In the genomic region with DNA sequence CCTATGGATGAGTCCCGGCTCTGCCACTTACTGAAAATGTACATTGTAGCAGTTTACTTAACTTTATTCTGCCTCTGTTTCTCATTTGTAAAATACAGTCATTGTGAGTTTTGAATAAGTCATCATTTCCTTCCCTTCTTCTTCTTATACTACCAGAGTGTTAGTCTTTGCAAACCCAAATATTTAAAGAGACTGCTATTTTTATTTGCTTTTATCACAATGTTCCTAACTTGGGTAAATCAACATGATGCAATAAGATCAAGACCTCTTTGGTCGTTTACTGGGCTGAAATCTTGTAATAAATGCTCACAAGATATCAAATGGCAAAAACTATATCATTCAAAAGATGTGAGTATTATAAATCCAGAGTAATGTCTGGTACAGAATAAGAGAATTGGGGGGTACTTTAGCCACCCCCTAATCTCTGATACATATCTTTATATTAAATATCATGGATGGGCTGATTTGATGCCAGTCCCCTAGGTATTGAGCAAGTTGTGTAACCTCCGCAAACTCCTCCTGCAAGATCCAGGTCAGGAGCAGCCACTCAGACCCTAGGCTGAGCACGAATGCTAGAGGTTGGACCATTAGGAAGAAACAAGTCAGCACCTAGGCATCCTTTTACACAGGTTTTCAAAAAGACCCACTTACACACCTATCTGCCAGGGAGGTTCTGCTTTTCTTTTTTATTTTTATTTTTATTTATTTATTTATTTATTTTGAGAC, we compare ENCODE assay signal across 22 cellular contexts. TPM values are rescaled to one million over a fixed set of nuclear protein-coding genes. Genes with fewer than 3 reads are reported as not detected.
DNase-seq lines count a peak whose midpoint lies in the region; ATAC-seq and TF ChIP-seq lines count a peak whose summit lies in the region.
"Had no signal": no experiment of that assay in that cellular context is flagged by ENCODE, and none has a peak within 500 bp of the region (broad histone marks: within the 10 kb centered on the region; RNA-seq: fewer than 3 reads in every experiment).

No MANE protein-coding gene starts in this region.

- H4K5ac ChIP-seq in H9 (ENCODE audit: insufficient read length, low read depth, low read length) = no peak overlapping the region

- peaks cover 2% of the 10 kb centered on the region; the same call in 1 of the 2 replicates for H3K79me2 ChIP-seq in H9 (ENCODE audit: insufficient read depth, low read length)

- no peak for ATAC-seq in WTC11
- ATAC-seq in left lobe of liver = peak; percentile 70
- no peak for ATAC-seq in left lung
- ATAC-seq in HG03025 (IDR thresholded peaks at IDR 0.05; ENCODE audit: low FRiP score, unreplicated experiment) = no peak
- ATAC-seq: CD8-positive, alpha-beta T cell; GM12878; HCT116 had no signal

- H3K4me3 ChIP-seq in left lung = no peak overlapping the region
- H3K4me3 ChIP-seq: BLaER1, GM12878, GM23248 had no signal

- DNase-seq in H9 (no peak), WTC11 (ENCODE audit: low spot score) (no peak), left lobe of liver (ENCODE audit: low spot score) (peak; percentile 54), left lung (no peak), head of caudate nucleus (no peak), NOMO-1 treated with dmso at 0.1 percent for 144 hours (lab: John Stamatoyannopoulos, UW; ENCODE audit: unreplicated experiment) (no peak)
- DNase-seq: Caco-2; CD4-positive, CD25-positive, alpha-beta regulatory T cell; CD8-positive, alpha-beta T cell; DMS153; DMS79; EL; GDM1; GM23248; H7 had no signal

- no peak overlapping the region for H2BK120ac ChIP-seq in H9 (ENCODE audit: low read depth, low read length, poor library complexity, severe bottlenecking)

- H2BK20ac ChIP-seq in H9 (ENCODE audit: low read depth, low read length, poor library complexity, severe bottlenecking) = no peak overlapping the region

- H4K91ac ChIP-seq in H9 (ENCODE audit: insufficient read length, low read depth, low read length) = no peak overlapping the region

- H3T11ph ChIP-seq in H9 (ENCODE audit: low read length) = no peak overlapping the region

- H3K27ac ChIP-seq in 22Rv1 = peak overlapping the region; percentile 41
- no peak overlapping the region for H3K27ac ChIP-seq in H9 (ENCODE audit: insufficient read length, low read depth, low read length)
- H3K27ac ChIP-seq in left lung = no peak overlapping the region
- H3K27ac ChIP-seq: BLaER1, C4-2B, GM23248 had no signal

- CTCF ChIA-PET in WTC11 (lab: Charles Lee) = no interaction called here

- H3K4me1 Mint-ChIP-seq in H9 (peaks cover 9% of the 10 kb centered on the region in 2 experiments), WTC11 (peaks cover 9% of the 10 kb centered on the region)

- no peak overlapping the region for H3K4ac ChIP-seq in H9 (ENCODE audit: low read depth, low read length)

- H3K27me3 ChIP-seq in H9 (ENCODE audit: insufficient read depth, low read length) = no peaks in the 10 kb centered on the region
- peaks cover 0 to 15% of the 10 kb centered on the region in 2 donors for H3K27me3 ChIP-seq in left lung

- H3K23ac ChIP-seq in H9 (ENCODE audit: insufficient read length, low read depth, low read length) = no peak overlapping the region

- WGBS in H9 (ENCODE audit: extremely low coverage, insufficient read length, low lambda C conversion rate) = no CpG with 5 or more reads among the region's 4 CpGs

- H2BK12ac ChIP-seq in H9 (ENCODE audit: insufficient read length, low read depth, low read length) = no peak overlapping the region

- H3K18ac ChIP-seq in H9 (ENCODE audit: insufficient read length, low read depth, low read length) = no peak overlapping the region

- H3K9me3 Mint-ChIP-seq in H9 = no peaks in the 10 kb centered on the region
- H3K9me3 Mint-ChIP-seq in WTC11 = peaks cover 3% of the 10 kb centered on the region; the same call in 1 of the 2 replicates
- H3K9me3 Mint-ChIP-seq: CD8-positive, alpha-beta T cell had no signal

- H3K4me2 ChIP-seq in H9 (ENCODE audit: insufficient read depth, insufficient read length, low read length) = no peak overlapping the region

- H3K56ac ChIP-seq in H9 (ENCODE audit: insufficient read length, low read depth, low read length) = no peak overlapping the region

- H3K27me3 Mint-ChIP-seq in H9 (ENCODE audit: low read depth) (no peaks in the 10 kb centered on the region), WTC11 (ENCODE audit: low read depth) (no peaks in the 10 kb centered on the region)

- no peak overlapping the region for H2BK15ac ChIP-seq in H9 (ENCODE audit: low read depth, low read length)

- H3K79me1 ChIP-seq in H9 (ENCODE audit: insufficient read depth, low read depth, low read length, poor library complexity, severe bottlenecking) = peaks cover 2% of the 10 kb centered on the region

- POLR2A ChIA-PET in WTC11 (lab: Charles Lee) = no interaction called here

- no peaks in the 10 kb centered on the region for H3K36me3 ChIP-seq in left lung
- H3K36me3 ChIP-seq: BLaER1 had no signal

- intact Hi-C loops in left lung (cut with DNase I) = no loop called here
- intact Hi-C loops in head of caudate nucleus (cut with DNase I) = no loop called here

- H3K9me3 ChIP-seq in H9 (ENCODE audit: control insufficient read depth, low read depth, low read length) = no peaks in the 10 kb centered on the region
- no peaks in the 10 kb centered on the region for H3K9me3 ChIP-seq in left lung
- H3K9me3 ChIP-seq: Caco-2 had no signal

- TF ChIP-seq CTCF in 22Rv1 (IDR thresholded peaks at IDR 0.05) (no peak), H9 (conservative IDR thresholded peaks at IDR 0.05) (no peak), WTC11 (IDR thresholded peaks at IDR 0.05) (no peak), left lung (IDR thresholded peaks at IDR 0.05) (no peak)

- H3K9ac ChIP-seq in H9 (ENCODE audit: extremely low read depth, insufficient read length, low read length) = no peak overlapping the region
- H3K9ac ChIP-seq: BLaER1, GM23248 had no signal

- H3K36me3 Mint-ChIP-seq in H9 (ENCODE audit: insufficient read depth in 1 of 3, low read depth in 3 of 3) (peaks cover 3 to 19% (median 9%) of the 10 kb centered on the region in 3 experiments), WTC11 (peaks cover 33% of the 10 kb centered on the region)
- H3K36me3 Mint-ChIP-seq: CD4-positive, CD25-positive, alpha-beta regulatory T cell; CD8-positive, alpha-beta T cell had no signal

- no peak overlapping the region for H2AFZ ChIP-seq in H9 (ENCODE audit: low read length)
- H2AFZ ChIP-seq: GM23248 had no signal

- H4K8ac ChIP-seq in H9 (replicated peaks; ENCODE audit: insufficient read length, low read depth, low read length) = no peak overlapping the region

- H4K20me1 ChIP-seq in H9 (ENCODE audit: control insufficient read depth, insufficient read depth, insufficient read length) = no peaks in the 10 kb centered on the region
- H4K20me1 ChIP-seq: BLaER1 had no signal

- peak overlapping the region in 2 of 3 experiments; percentile 23 to 37; a peak in 1 of 7 replicates for H3K27ac Mint-ChIP-seq in H9
- peak overlapping the region; percentile 3 for H3K27ac Mint-ChIP-seq in WTC11
- H3K27ac Mint-ChIP-seq: B cell; CD4-positive, CD25-positive, alpha-beta regulatory T cell; CD8-positive, alpha-beta T cell had no signal

- H3K23me2 ChIP-seq in H9 (ENCODE audit: insufficient read length, low read depth, low read length, poor library complexity, severe bottlenecking) = no peaks in the 10 kb centered on the region

- H2BK5ac ChIP-seq in H9 (ENCODE audit: insufficient read length, low read length) = no peak overlapping the region

- H3K4me3 Mint-ChIP-seq in H9 (no peak overlapping the region), WTC11 (no peak overlapping the region)
- H3K4me3 Mint-ChIP-seq: B cell; CD4-positive, CD25-positive, alpha-beta regulatory T cell; CD8-positive, alpha-beta T cell had no signal

- no peak overlapping the region for H2AK5ac ChIP-seq in H9 (ENCODE audit: insufficient read length, low read length)

- no peak overlapping the region for H3K14ac ChIP-seq in H9 (ENCODE audit: insufficient read depth, low read length)

- H3K4me1 ChIP-seq in H9 (ENCODE audit: insufficient read depth, low read length) (no peaks in the 10 kb centered on the region), left lung (no peaks in the 10 kb centered on the region)

TF ChIP-seq in WTC11, 78 proteins besides CTCF, POLR2A, EP300 and RAD21 (continues in another document):
- no peak for TF ChIP-seq ZNF671 (CRISPR knock-in tag; IDR thresholded peaks at IDR 0.05)
- TF ChIP-seq, protein P1, sequence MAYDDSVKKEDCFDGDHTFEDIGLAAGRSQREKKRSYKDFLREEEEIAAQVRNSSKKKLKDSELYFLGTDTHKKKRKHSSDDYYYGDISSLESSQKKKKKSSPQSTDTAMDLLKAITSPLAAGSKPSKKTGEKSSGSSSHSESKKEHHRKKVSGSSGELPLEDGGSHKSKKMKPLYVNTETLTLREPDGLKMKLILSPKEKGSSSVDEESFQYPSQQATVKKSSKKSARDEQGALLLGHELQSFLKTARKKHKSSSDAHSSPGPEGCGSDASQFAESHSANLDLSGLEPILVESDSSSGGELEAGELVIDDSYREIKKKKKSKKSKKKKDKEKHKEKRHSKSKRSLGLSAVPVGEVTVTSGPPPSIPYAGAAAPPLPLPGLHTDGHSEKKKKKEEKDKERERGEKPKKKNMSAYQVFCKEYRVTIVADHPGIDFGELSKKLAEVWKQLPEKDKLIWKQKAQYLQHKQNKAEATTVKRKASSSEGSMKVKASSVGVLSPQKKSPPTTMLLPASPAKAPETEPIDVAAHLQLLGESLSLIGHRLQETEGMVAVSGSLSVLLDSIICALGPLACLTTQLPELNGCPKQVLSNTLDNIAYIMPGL (CRISPR knock-in tag; IDR thresholded peaks at IDR 0.05) = no peak

RNA-seq across cellular contexts. Expression of a gene that starts 13.3 kb away (rescaled TPM):
- total RNA-seq in H9 (2021) (74.4 and 74.6 TPM in 2 replicates), WTC11 (2021) (136 to 153 TPM (median 145 TPM) in 3 replicates), left lobe of liver (112 TPM), left lung (1 to 10 TPM in 1 of 2 donors, under 1 TPM in 1; 0.41 to 3.0 TPM)
- total RNA-seq: CD4-positive, CD25-positive, alpha-beta regulatory T cell; CD8-positive, alpha-beta T cell had no signal

Comparison
In these comparisons a context has a peak if more than half of its experiments do, and no peak if none do; other contexts are left out.
1. RNA of a gene that starts 13.3 kb away (total RNA-seq): 136 to 153 TPM in WTC11, 112 TPM in left lobe of liver (single experiment) and 74.4 to 74.6 TPM in H9; 0.41 to 3.0 TPM in left lung; every median in the first group is over 10 times any median in the second.